In the genomic region with DNA sequence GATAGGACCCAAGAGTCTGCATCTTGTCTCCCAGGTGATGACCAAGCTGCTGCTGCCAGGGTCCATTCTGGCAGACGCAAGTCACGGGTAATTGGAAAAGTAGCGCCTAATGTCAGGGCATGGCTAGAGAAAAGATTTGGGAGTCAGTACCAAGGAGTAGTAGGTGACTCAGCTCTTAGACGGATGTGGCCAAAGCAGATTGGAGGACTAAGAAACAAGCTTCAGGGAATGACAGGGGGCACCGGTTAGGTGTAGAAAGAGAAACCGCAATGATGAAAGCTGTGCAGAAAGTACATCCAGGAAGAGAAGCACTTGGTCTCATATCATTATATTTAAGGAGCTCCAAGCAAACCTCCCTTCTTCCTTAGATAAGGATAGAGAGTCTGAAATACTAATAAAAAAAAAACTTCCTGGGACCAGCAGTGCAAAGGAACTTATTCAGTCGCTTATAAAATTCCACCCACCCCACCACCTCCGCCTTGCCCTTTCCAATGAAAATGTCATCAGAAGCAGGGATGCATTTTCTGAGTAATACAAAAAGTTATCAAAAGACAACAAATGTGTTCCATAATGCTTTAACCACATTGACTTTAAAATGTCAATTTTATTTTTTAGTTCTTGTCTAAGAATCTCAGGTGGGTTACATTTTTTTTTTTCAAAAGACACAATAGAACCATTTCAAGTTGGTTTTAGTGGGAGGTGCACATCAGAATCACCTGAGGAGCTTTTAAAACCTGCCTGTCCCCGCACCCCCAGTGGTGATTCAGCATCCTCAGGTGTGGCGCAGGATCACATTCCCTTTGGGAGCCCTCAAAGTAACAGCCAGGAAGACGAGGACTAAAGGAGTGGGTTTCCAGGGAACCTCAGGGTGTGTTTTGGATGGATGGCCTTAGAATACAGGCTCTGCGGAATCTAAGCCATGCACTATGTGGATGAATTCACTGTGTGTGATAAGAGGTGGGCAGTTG, we compare ENCODE assay signal across 18 cellular contexts. TPM values are rescaled to one million over a fixed set of nuclear protein-coding genes. Genes with fewer than 3 reads are reported as not detected.
DNase-seq lines count a peak whose midpoint lies in the region; ATAC-seq, FAIRE-seq and TF ChIP-seq lines count a peak whose summit lies in the region.
"Had no signal": no experiment of that assay in that cellular context is flagged by ENCODE, and none has a peak within 500 bp of the region (broad histone marks: within the 10 kb centered on the region; RNA-seq: fewer than 3 reads in every experiment).

No MANE protein-coding gene starts in this region.

- H3K9me3 ChIP-seq in PC-3 (ENCODE audit: low read length) (no peaks in the 10 kb centered on the region), H1 (ENCODE audit: insufficient read depth in 2 of 2, low read depth in 1 of 2, low read length in 1 of 2) (no peaks in the 10 kb centered on the region), upper lobe of left lung (no peaks in the 10 kb centered on the region)

- no peak for TF ChIP-seq EP300 in H1 (IDR thresholded peaks at IDR 0.05; ENCODE audit: borderline replicate concordance in 1 of 2, low read depth in 2 of 2, low read length in 2 of 2)
- no peak for TF ChIP-seq EP300 in upper lobe of left lung (IDR thresholded peaks at IDR 0.05)

- H2BK5ac ChIP-seq in H1 (ENCODE audit: low read depth, low read length), result peak overlapping the region; percentile 21; the same call in 1 of the 2 replicates

- H3K4me2 ChIP-seq in PC-3 (ENCODE audit: low read length) (no peak overlapping the region), H1 (ENCODE audit: insufficient read depth in 1 of 2, low read depth in 2 of 2, low read length in 2 of 2) (no peak overlapping the region)
- H3K4me2 ChIP-seq: PC-9 had no signal

- no peak overlapping the region for H4K8ac ChIP-seq in H1 (ENCODE audit: extremely low read depth, insufficient read depth, low read length)

- H2BK12ac ChIP-seq in H1 (ENCODE audit: low read depth, low read length), result no peak overlapping the region

- CTCF ChIA-PET in PC-3 (lab: Charles Lee) (no interaction called here), H1 (lab: Charles Lee; ENCODE audit: partially characterized antibody) (interaction anchor here (0.6 to 8.8 kb wide), 15 partner anchors 13 to 235 kb away, joined by 3 to 236 read pairs (median 3); a partner anchor contains a TSS)

- no peaks in the 10 kb centered on the region for H3K9me2 ChIP-seq in PC-3 (replicated peaks; ENCODE audit: low read length)

- no peak overlapping the region for H3K4ac ChIP-seq in H1 (replicated peaks; ENCODE audit: insufficient read length, low read depth, low read length)

- H2AFZ ChIP-seq in PC-3 (ENCODE audit: low read length), result no peak overlapping the region
- no peak overlapping the region for H2AFZ ChIP-seq in H1 (ENCODE audit: low read length)
- H2AFZ ChIP-seq: PC-9 had no signal

- DNase-seq in A172 (ENCODE audit: low spot score) (peak; percentile 82), ELR (ENCODE audit: low read depth) (peak; percentile 24), PC-3 (peak; percentile 18), H1 (ENCODE audit: low read depth in 1 of 2, low spot score in 2 of 2) (no peak), upper lobe of left lung (no peak)
- no peak for DNase-seq in stimulated activated CD4-positive, alpha-beta T cell treated with anti-CD3 and anti-CD28 coated beads, Interleukin-4, amount 100 ng/mL, for 24 hours
- no peak for DNase-seq in activated naive CD4-positive, alpha-beta T cell (lab: John Stamatoyannopoulos, UW)
- DNase-seq: activated naive CD4-positive, alpha-beta T cell treated with anti-CD3 and anti-CD28 coated beads, Interleukin-2, amount 10 ng/mL, durations not matched to agents 7 days and 5 days; HCEC 1CT; left colon; MM.1S; NCI-H2029; NCI-H526; stimulated activated CD4-positive, alpha-beta T cell treated with anti-CD3 and anti-CD28 coated beads, Interleukin-15, amount 100 ng/mL, for 24 hours; WERI-Rb-1 had no signal

- no peak overlapping the region for H2BK15ac ChIP-seq in H1 (ENCODE audit: low read length)

- no peak for TF ChIP-seq POLR2A in H1 (IDR thresholded peaks at IDR 0.05; ENCODE audit: control extremely low read depth in 1 of 2, low read depth in 2 of 2, low read length in 2 of 2)
- no peak for TF ChIP-seq POLR2A in upper lobe of left lung (IDR thresholded peaks at IDR 0.05)

- TF ChIP-seq CTCF in PC-3 (conservative IDR thresholded peaks at IDR 0.05; ENCODE audit: low read depth, low read length) (no peak), H1 (IDR thresholded peaks at IDR 0.05; ENCODE audit: control extremely low read depth in 1 of 3, insufficient read depth in 1 of 3, low read depth in 1 of 3, low read length in 3 of 3) (no peak), upper lobe of left lung (IDR thresholded peaks at IDR 0.05) (no peak)

- no peak overlapping the region for H3K18ac ChIP-seq in H1 (ENCODE audit: extremely low read depth, low read length)

- H3K36me3 ChIP-seq in PC-3 (ENCODE audit: low read depth, low read length) (no peaks in the 10 kb centered on the region), H1 (ENCODE audit: control insufficient read depth in 2 of 4, insufficient read depth in 4 of 4, low read length in 3 of 4) (no peaks in the 10 kb centered on the region), upper lobe of left lung (peaks cover 0 to 4% (median 0%) of the 10 kb centered on the region in 4 donors)
- H3K36me3 ChIP-seq: WERI-Rb-1 had no signal

- H3K14ac ChIP-seq in H1 (ENCODE audit: insufficient read length), result no peak overlapping the region

- POLR2A ChIA-PET in PC-3 (lab: Charles Lee; ENCODE audit: unreplicated experiment) (no interaction called here), H1 (lab: Charles Lee; ENCODE audit: partially characterized antibody) (no interaction called here)

- H2BK20ac ChIP-seq in H1 (ENCODE audit: low read length), result no peak overlapping the region

- H3K4me3 ChIP-seq in PC-3 (ENCODE audit: low read length) (no peak overlapping the region), H1 (ENCODE audit: extremely low read depth in 1 of 4, insufficient read depth in 2 of 4, low read depth in 3 of 4, low read length in 4 of 4) (no peak overlapping the region), upper lobe of left lung (no peak overlapping the region)
- H3K4me3 ChIP-seq: PC-9 had no signal

- 82% methylated on average over 12 of the region's 12 CpGs; no CpG with 5 or more reads in 1 of the 2 experiments for WGBS in H1 (ENCODE audit: extremely low coverage in 1 of 2, insufficient coverage in 1 of 2, insufficient read length in 1 of 2, insufficient replicate concordance in 2 of 2, low coverage in 1 of 2, low lambda C conversion rate in 2 of 2, missing lambda C conversion rate in 1 of 2), 2 experiments
- WGBS in upper lobe of left lung, 2 donors, result 82 to 89% methylated on average over 12 of the region's 12 CpGs

- no peak overlapping the region for H4K91ac ChIP-seq in H1 (replicated peaks; ENCODE audit: insufficient read length, low read length)

- no peak overlapping the region for H3K23ac ChIP-seq in H1 (ENCODE audit: insufficient read length)

- H4K20me1 ChIP-seq in PC-3 (ENCODE audit: low read length) (no peaks in the 10 kb centered on the region), H1 (replicated peaks in 1 of 2; ENCODE audit: control insufficient read depth in 1 of 2, insufficient read depth in 2 of 2, low read length in 2 of 2) (no peaks in the 10 kb centered on the region)

- intact Hi-C loops in PC-3 (cut with micrococcal nuclease), result no loop called here

- H2AK5ac ChIP-seq in H1 (ENCODE audit: low read depth, low read length), result no peak overlapping the region

- BruUV-seq in PC-3 (replicated peaks; lab: Mats Ljungman, UMichigan), result no TSS peak

- H2BK120ac ChIP-seq in H1 (replicated peaks; ENCODE audit: low read depth, low read length), result no peak overlapping the region

- H3K9ac ChIP-seq in PC-3 (ENCODE audit: low read length) (no peak overlapping the region), H1 (replicated peaks in 1 of 4; ENCODE audit: extremely low read depth in 1 of 4, low read depth in 3 of 4, low read length in 3 of 4) (no peak overlapping the region)

- no peak overlapping the region for H4K5ac ChIP-seq in H1 (ENCODE audit: insufficient read length, low read depth, low read length)

- H3K79me2 ChIP-seq in PC-3 (ENCODE audit: low read length) (peaks cover 33% of the 10 kb centered on the region), H1 (ENCODE audit: control insufficient read depth in 1 of 2, insufficient read depth in 2 of 2, low read length in 2 of 2) (no peaks in the 10 kb centered on the region)

- H3K56ac ChIP-seq in H1 (replicated peaks; ENCODE audit: insufficient read length, low read depth, low read length), result no peak overlapping the region

- TF ChIP-seq RAD21 in H1 (IDR thresholded peaks at IDR 0.05 in 1 of 2, conservative IDR thresholded peaks at IDR 0.05 in 1 of 2; ENCODE audit: low read depth in 2 of 2, low read length in 2 of 2), result no peak

- ATAC-seq in PC-3 (peak; percentile 44; the same call in 1 of the 2 replicates), upper lobe of left lung (ENCODE audit: low FRiP score in 2 of 2) (no peak), GM21515 (IDR thresholded peaks at IDR 0.05; ENCODE audit: unreplicated experiment) (no peak)
- ATAC-seq: left colon had no signal

- FAIRE-seq in H1 (lab: Jason Lieb, UNC), result no peak
- FAIRE-seq: HTR-8/SVneo had no signal

- H3K27ac ChIP-seq in PC-3 (ENCODE audit: low read length) (no peak overlapping the region), H1 (ENCODE audit: low read depth, low read length) (no peak overlapping the region), upper lobe of left lung (no peak overlapping the region)
- H3K27ac ChIP-seq: PC-9, WERI-Rb-1 had no signal

- H3K27me3 ChIP-seq in PC-3 (ENCODE audit: low read length), result no peaks in the 10 kb centered on the region
- H3K27me3 ChIP-seq in H1 (replicated peaks in 1 of 4; ENCODE audit: control insufficient read depth in 3 of 4, extremely low read depth in 1 of 4, insufficient read depth in 3 of 4, low read length in 3 of 4), result no peaks in the 10 kb centered on the region
- no peaks in the 10 kb centered on the region for H3K27me3 ChIP-seq in upper lobe of left lung

- H3K4me1 ChIP-seq in PC-3 (ENCODE audit: insufficient read depth, low read length) (peaks cover 8% of the 10 kb centered on the region; the same call in 1 of the 2 replicates), H1 (replicated peaks in 1 of 4; ENCODE audit: control insufficient read depth in 3 of 4, insufficient read depth in 4 of 4, low read length in 3 of 4) (no peaks in the 10 kb centered on the region), upper lobe of left lung (peaks cover 0 to 10% (median 4%) of the 10 kb centered on the region in 4 donors)

- no peaks in the 10 kb centered on the region for H3K79me1 ChIP-seq in H1 (ENCODE audit: low read depth, low read length)

- H3K23me2 ChIP-seq in H1 (ENCODE audit: low read depth, low read length), result no peaks in the 10 kb centered on the region

- H3F3A ChIP-seq in PC-3 (ENCODE audit: low read length, unreplicated experiment), result no peaks in the 10 kb centered on the region

RNA-seq across cellular contexts. Expression of a gene that starts 31.2 kb away (rescaled TPM):
- 7.8 and 10.3 TPM in 2 replicates for total RNA-seq in A172 (2014; rRNA removed; shearing (Covaris generic))
- total RNA-seq in PC-3 (2014; rRNA removed) (8.4 and 8.7 TPM in 2 replicates), upper lobe of left lung (10 to 100 TPM; 10.2 to 26.2 (median 15.2) TPM)
- 3.7 TPM in 2 replicates for total RNA-seq in H1 (2021; fragmentation: NEBNext Ultra II Directional; extraction: Animal tissue kit (Norgen Biotek cat#: 25700))
- 2.0 and 2.9 TPM in 2 replicates for polyA plus RNA-seq in H1 (2011; rRNA removed)
- 2.7 TPM for polyA plus RNA-seq in H1 (2011; cell fraction: cytosol; rRNA removed)
- 3.7 TPM for polyA plus RNA-seq in H1 (2011; cell fraction: nucleus; rRNA removed)
- 2.3 to 3.2 TPM (median 2.7 TPM) in 4 replicates for polyA plus RNA-seq in H1 (2012, experiment 1 of 2)
- 0.28 TPM for polyA plus RNA-seq in H1 (2012, experiment 2 of 2)
- polyA plus RNA-seq in H1 (2013, experiment 1 of 2), result 1.9 TPM
- polyA plus RNA-seq in H1 (2013, experiment 2 of 2), result 1.8 TPM
- 4.6 and 5.2 TPM in 2 replicates for polyA minus RNA-seq in H1 (2011; rRNA and poly(A)+ RNA removed)
- 1.3 TPM for polyA minus RNA-seq in H1 (2011; cell fraction: cytosol; rRNA and poly(A)+ RNA removed)
- polyA minus RNA-seq in H1 (2011; cell fraction: nucleus; rRNA and poly(A)+ RNA removed), result 5.7 TPM

Comparison
In these comparisons a context has a peak if more than half of its experiments do, and no peak if none do; other contexts are left out.
1. DNase-seq: peak in A172 (single experiment), ELR (single experiment) and PC-3 (single experiment); none in H1 (0 of 2), upper lobe of left lung (0 of 2), stimulated activated CD4-positive, alpha-beta T cell treated with anti-CD3 and anti-CD28 coated beads, Interleukin-4, amount 100 ng/mL, for 24 hours (single experiment) and activated naive CD4-positive, alpha-beta T cell (0 of 4).